Comparison of ENCODE assay signal across 22 cellular contexts in the genomic region with DNA sequence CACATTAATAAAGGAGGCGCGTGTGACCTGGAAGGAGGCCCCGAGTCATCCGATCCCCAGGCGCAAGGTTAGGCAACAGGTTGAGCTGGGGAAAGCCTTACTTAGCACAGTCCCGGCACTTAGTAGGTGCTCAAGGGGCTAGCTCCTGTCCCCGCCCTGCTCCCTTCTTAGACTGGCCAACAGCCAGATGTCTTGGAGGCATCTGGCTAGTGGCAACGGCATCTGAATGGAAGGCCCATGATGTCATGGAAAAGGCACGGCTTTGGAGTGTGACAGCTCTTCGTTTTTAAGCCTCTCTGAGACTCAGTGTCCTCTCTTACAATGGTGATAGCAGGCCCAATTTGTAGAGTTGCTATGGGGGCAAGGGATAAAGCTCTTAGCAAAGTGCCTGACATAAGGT.
DNase-seq lines count a peak whose midpoint lies in the region; ATAC-seq and TF ChIP-seq lines count a peak whose summit lies in the region.
"Had no signal": no experiment of that assay in that cellular context is flagged by ENCODE, and none has a peak within 500 bp of the region (broad histone marks: within the 10 kb centered on the region; RNA-seq: fewer than 3 reads in every experiment).

No MANE protein-coding gene starts in this region.

- in situ Hi-C loops in gastrocnemius medialis (cut with MboI; ENCODE audit: low sequenced_read_pairs in 4 of 4), result no loop called here

- DNase-seq in astrocyte of the hippocampus (ENCODE audit: low read depth, low spot score), result peak; percentile 62
- peak in 4 of 5 donors; percentile 63 to 75 (median 72) for DNase-seq in heart left ventricle
- peak in 1 of 2 donors; percentile 31 for DNase-seq in gastrocnemius medialis
- no peak for DNase-seq in foreskin keratinocyte
- no peak for DNase-seq in SHP77 (lab: John Stamatoyannopoulos, UW)
- DNase-seq in DMS53 treated with DMSO at 0.1 percent for 48 hours (lab: John Stamatoyannopoulos, UW; ENCODE audit: unreplicated experiment), result no peak
- DNase-seq: activated CD8-positive, alpha-beta memory T cell treated with anti-CD3 and anti-CD28 coated beads, Interleukin-2, amount 50 U/mL, for 48 hours; activated CD8-positive, alpha-beta T cell treated with anti-CD3 and anti-CD28 coated beads for 36 hours; activated naive CD4-positive, alpha-beta T cell treated with anti-CD3 and anti-CD28 coated beads, Interleukin-2, amount 10 ng/mL, durations not matched to agents 7 days and 5 days; effector CD4-positive, alpha-beta T cell; HCEC 1CT; left lung; natural killer cell; NCI-H1930; NCI-H524 treated with DMSO at 0.1 percent for 48 hours; ovary; SHP77 treated with DMSO at 0.1 percent for 48 hours; spleen; stimulated activated CD4-positive, alpha-beta T cell treated with anti-CD3 and anti-CD28 coated beads, Interleukin-2, amount 100 ng/mL, for 48 hours; stomach had no signal

- H3K9me3 ChIP-seq in heart left ventricle, result no peaks in the 10 kb centered on the region
- no peaks in the 10 kb centered on the region for H3K9me3 ChIP-seq in mesodermal cell (ENCODE audit: control insufficient read depth, low read length)
- H3K9me3 ChIP-seq in gastrocnemius medialis, result no peaks in the 10 kb centered on the region
- H3K9me3 ChIP-seq: BLaER1, left lung, ovary, spleen, stomach had no signal

- H3K4me3 ChIP-seq in heart left ventricle (no peak overlapping the region), mesodermal cell (ENCODE audit: extremely low read depth, insufficient read depth, low read length, poor library complexity, severe bottlenecking) (no peak overlapping the region), gastrocnemius medialis (no peak overlapping the region)
- H3K4me3 ChIP-seq: BLaER1, left lung, ovary, spleen, stomach had no signal

- ATAC-seq in heart left ventricle, result peak; percentile 91 to 94 (median 92)
- ATAC-seq in gastrocnemius medialis, result peak; percentile 66 to 70
- ATAC-seq in foreskin keratinocyte, result no peak
- ATAC-seq: activated CD8-positive, alpha-beta T cell treated with anti-CD3 and anti-CD28 coated beads for 36 hours; left lung; natural killer cell had no signal

- intact Hi-C loops in heart left ventricle (cut with DNase I) (loop anchor here in 1 of 10 donors (1.0 kb wide), 1 partner anchor 18 kb away; no protein-coding TSS in a partner anchor), gastrocnemius medialis (cut with DNase I; ENCODE audit: low total_unique reads) (no loop called here)

- peaks cover 0 to 30% (median 5%) of the 10 kb centered on the region in 12 donors for H3K4me1 ChIP-seq in heart left ventricle
- peaks cover 16% of the 10 kb centered on the region for H3K4me1 ChIP-seq in mesodermal cell (ENCODE audit: control insufficient read depth, insufficient read depth, low read length, poor library complexity, severe bottlenecking)
- H3K4me1 ChIP-seq in gastrocnemius medialis, result peaks cover 0 to 7% of the 10 kb centered on the region in 2 donors
- H3K4me1 ChIP-seq in foreskin keratinocyte, result no peaks in the 10 kb centered on the region
- H3K4me1 ChIP-seq: BLaER1, left lung, spleen, stomach had no signal

- WGBS in heart left ventricle, 4 donors, result 46 to 67% (median 50%) methylated on average over 6 to 10 of the region's 10 CpGs
- 92 to 96% methylated on average over 7 to 10 of the region's 10 CpGs for WGBS in mesodermal cell (ENCODE audit: insufficient coverage in 2 of 2), 2 experiments

- TF ChIP-seq CTCF in heart left ventricle (IDR thresholded peaks at IDR 0.05), result no peak
- no peak for TF ChIP-seq CTCF in gastrocnemius medialis (IDR thresholded peaks at IDR 0.05 in 4 of 5, conservative IDR thresholded peaks at IDR 0.05 in 1 of 5)
- no peak for TF ChIP-seq CTCF in foreskin keratinocyte (conservative IDR thresholded peaks at IDR 0.05)

- H3K36me3 ChIP-seq in heart left ventricle (no peaks in the 10 kb centered on the region), mesodermal cell (ENCODE audit: control insufficient read depth, insufficient read depth, low read length) (no peaks in the 10 kb centered on the region), gastrocnemius medialis (no peaks in the 10 kb centered on the region)
- H3K36me3 ChIP-seq: BLaER1, left lung, ovary, spleen, stomach had no signal

- TF ChIP-seq POLR2A in heart left ventricle (IDR thresholded peaks at IDR 0.05) (no peak), gastrocnemius medialis (IDR thresholded peaks at IDR 0.05) (no peak)

- H3K27me3 ChIP-seq in heart left ventricle (peaks cover 0 to 4% (median 0%) of the 10 kb centered on the region in 9 donors), gastrocnemius medialis (no peaks in the 10 kb centered on the region), foreskin keratinocyte (no peaks in the 10 kb centered on the region)
- H3K27me3 ChIP-seq: BLaER1, left lung, ovary, spleen, stomach had no signal

- H3K27ac ChIP-seq in heart left ventricle, result peak overlapping the region in 8 of 12 donors; percentile 22 to 76 (median 66)
- peak overlapping the region; percentile 84 for H3K27ac ChIP-seq in mesodermal cell (ENCODE audit: low read depth, low read length, severe bottlenecking)
- no peak overlapping the region for H3K27ac ChIP-seq in gastrocnemius medialis
- no peak overlapping the region for H3K27ac ChIP-seq in foreskin keratinocyte
- H3K27ac ChIP-seq: BLaER1, left lung, ovary, spleen, stomach had no signal

Comparison
In these comparisons a context has a peak if more than half of its experiments do, and no peak if none do; other contexts are left out.
1. DNase-seq: peak in astrocyte of the hippocampus (single experiment) and heart left ventricle (4 of 5); none in foreskin keratinocyte (0 of 2), SHP77 (0 of 2) and DMS53 treated with DMSO at 0.1 percent for 48 hours (single experiment).
2. H3K27ac ChIP-seq: peak in heart left ventricle (8 of 12) and mesodermal cell (single experiment); none in gastrocnemius medialis (0 of 4) and foreskin keratinocyte (single experiment).